22 cellular contexts compared by ENCODE assay signal in genomic region chr12:58901664-58902063, GRCh38. TPM values are rescaled to one million over a fixed set of nuclear protein-coding genes. Genes with fewer than 3 reads are reported as not detected.
"Had no signal": no experiment of that assay in that cellular context is flagged by ENCODE, and none has a peak within 500 bp of the region (broad histone marks: within the 10 kb centered on the region; RNA-seq: fewer than 3 reads in every experiment).

No MANE protein-coding gene starts in this region.

- H3K27ac ChIP-seq: adrenal gland, ascending aorta, body of pancreas had no signal

- H3K4me3 Mint-ChIP-seq: activated CD8-positive, alpha-beta T cell treated with anti-CD3 and anti-CD28 coated beads, Interleukin-2, amount 10 ng/mL, durations not matched to agents 7 days and 5 days; activated naive CD8-positive, alpha-beta T cell treated with anti-CD3 and anti-CD28 coated beads, Interleukin-2, amount 10 ng/mL, durations not matched to agents 7 days and 5 days; T-helper 2 cell treated with Interferon-gamma antibody and Interleukin-4, amounts not matched to agents 5 μg/mL and 100 μg/mL, for 36 hours had no signal

- H3K9me3 ChIP-seq: adrenal gland, ascending aorta, body of pancreas had no signal

- H3K4me1 Mint-ChIP-seq: activated naive CD8-positive, alpha-beta T cell treated with anti-CD3 and anti-CD28 coated beads, Interleukin-2, amount 10 ng/mL, durations not matched to agents 7 days and 5 days had no signal

- H3K27ac Mint-ChIP-seq: activated CD8-positive, alpha-beta T cell treated with anti-CD3 and anti-CD28 coated beads, Interleukin-2, amount 10 ng/mL, durations not matched to agents 7 days and 5 days; activated naive CD8-positive, alpha-beta T cell treated with anti-CD3 and anti-CD28 coated beads, Interleukin-2, amount 10 ng/mL, durations not matched to agents 7 days and 5 days; T-helper 2 cell treated with Interferon-gamma antibody and Interleukin-4, amounts not matched to agents 5 μg/mL and 100 μg/mL, for 36 hours had no signal

- ATAC-seq: activated CD4-positive, CD25-positive, alpha-beta regulatory T cell treated with anti-CD3 and anti-CD28 coated beads, Interleukin-2, amount 50 U/mL, for 24 hours; activated CD8-positive, alpha-beta T cell treated with anti-CD3 and anti-CD28 coated beads, Interleukin-2, amount 10 ng/mL, durations not matched to agents 7 days and 5 days; body of pancreas had no signal

- H3K27me3 ChIP-seq: adrenal gland, ascending aorta, body of pancreas had no signal

- DNase-seq: activated CD4-positive, alpha-beta T cell treated with anti-CD3 and anti-CD28 coated beads for 48 hours; activated CD4-positive, alpha-beta T cell treated with anti-CD3 and anti-CD28 coated beads, Interleukin-2, amount 50 U/mL, for 4 hours; activated CD8-positive, alpha-beta memory T cell treated with anti-CD3 and anti-CD28 coated beads, Interleukin-2, amount 50 U/mL, for 48 hours; activated CD8-positive, alpha-beta T cell treated with anti-CD3 and anti-CD28 coated beads, Interleukin-2, amount 10 ng/mL, durations not matched to agents 7 days and 5 days; activated naive CD4-positive, alpha-beta T cell treated with anti-CD3 and anti-CD28 coated beads, Interleukin-2, amount 50 U/mL, for 16 hours; activated naive CD8-positive, alpha-beta T cell treated with anti-CD3 and anti-CD28 coated beads, Interleukin-2, amount 10 ng/mL, durations not matched to agents 7 days and 5 days; activated T-cell treated with anti-CD3 and anti-CD28 coated beads, Interleukin-2, amount 50 U/mL, for 1 hour; adrenal gland; body of pancreas; central memory CD4-positive, alpha-beta T cell; KG1; NCI-H1048; NCI-H187 treated with DMSO at 0.1 percent for 48 hours; NCI-H2171; NCI-H2227 treated with DMSO at 0.1 percent for 48 hours; NCI-H526 treated with DMSO at 0.1 percent for 48 hours; NK-92 treated with Interleukin-12 subunit alpha and Interleukin-12 subunit beta, amount 100 ng/mL, for 24 hours; SHP77; SW 1271 had no signal

- H3K27me3 Mint-ChIP-seq: activated naive CD8-positive, alpha-beta T cell treated with anti-CD3 and anti-CD28 coated beads, Interleukin-2, amount 10 ng/mL, durations not matched to agents 7 days and 5 days had no signal

- H3K4me3 ChIP-seq: adrenal gland, ascending aorta, body of pancreas had no signal

- H3K36me3 Mint-ChIP-seq: activated naive CD8-positive, alpha-beta T cell treated with anti-CD3 and anti-CD28 coated beads, Interleukin-2, amount 10 ng/mL, durations not matched to agents 7 days and 5 days had no signal

- H3K36me3 ChIP-seq: adrenal gland had no signal

- H3K9me3 Mint-ChIP-seq: activated naive CD8-positive, alpha-beta T cell treated with anti-CD3 and anti-CD28 coated beads, Interleukin-2, amount 10 ng/mL, durations not matched to agents 7 days and 5 days; T-helper 2 cell treated with Interferon-gamma antibody and Interleukin-4, amounts not matched to agents 5 μg/mL and 100 μg/mL, for 36 hours had no signal

- H3K4me1 ChIP-seq: ascending aorta had no signal

RNA-seq across cellular contexts. Expression of gene LRIG3, which starts 18.6 kb away (rescaled TPM):
- total RNA-seq: activated CD8-positive, alpha-beta T cell treated with anti-CD3 and anti-CD28 coated beads, Interleukin-2, amount 10 ng/mL, durations not matched to agents 7 days and 5 days; activated naive CD8-positive, alpha-beta T cell treated with anti-CD3 and anti-CD28 coated beads, Interleukin-2, amount 10 ng/mL, durations not matched to agents 7 days and 5 days had no signal
